ENCODE assay signal across 1 cellular context in genomic region chr12:30145351-30146017, GRCh38.
TF ChIP-seq lines count a peak whose summit lies in the region.

No MANE protein-coding gene starts in this region.

TF ChIP-seq in HepG2, 621 proteins besides CTCF, POLR2A, EP300 and RAD21:
- TF ChIP-seq ZMYM4 (CRISPR knock-in tag; IDR thresholded peaks at IDR 0.05) (no peak), MAFK (conservative IDR thresholded peaks at IDR 0.05 in 1 of 2, IDR thresholded peaks at IDR 0.05 in 1 of 2; ENCODE audit: low read length in 2 of 2) (peak; percentile 53 to 73), ZNF407 (CRISPR knock-in tag; IDR thresholded peaks at IDR 0.05; ENCODE audit: not compliant biosample characterization) (no peak), ZNF274 (CRISPR knock-in tag; IDR thresholded peaks at IDR 0.05) (no peak), GLI4 (CRISPR knock-in tag; IDR thresholded peaks at IDR 0.05; ENCODE audit: borderline replicate concordance) (no peak), JARID2 (CRISPR knock-in tag; IDR thresholded peaks at IDR 0.05; ENCODE audit: insufficient replicate concordance) (no peak), SAP130 (CRISPR knock-in tag; IDR thresholded peaks at IDR 0.05; ENCODE audit: low read depth) (no peak), MAFF (IDR thresholded peaks at IDR 0.05; ENCODE audit: low read depth, low read length) (peak; percentile 69), MTF2 (CRISPR knock-in tag; IDR thresholded peaks at IDR 0.05; ENCODE audit: borderline replicate concordance) (no peak)
